In genomic region chr14:48536318-48536717, GRCh38 we compare ENCODE assay signal across 18 cellular contexts.
DNase-seq lines count a peak whose midpoint lies in the region; ATAC-seq, FAIRE-seq and TF ChIP-seq lines count a peak whose summit lies in the region.
"Had no signal": no experiment of that assay in that cellular context is flagged by ENCODE, and none has a peak within 500 bp of the region (broad histone marks: within the 10 kb centered on the region; RNA-seq: fewer than 3 reads in every experiment).

No MANE protein-coding gene starts in this region.

- WGBS in small intestine, 3 donors = 53 to 59% (median 56%) methylated on average over 3 of the region's 3 CpGs

- FAIRE-seq in small intestine (lab: Jason Lieb, UNC) = no peak
- FAIRE-seq: islet of Langerhans had no signal

- H3F3A ChIP-seq in GM23338 (replicated peaks; ENCODE audit: low read depth) = no peaks in the 10 kb centered on the region

- H3K9me2 ChIP-seq in GM23338 (ENCODE audit: insufficient read depth) (no peaks in the 10 kb centered on the region), OCI-LY7 (ENCODE audit: insufficient read depth, low read length) (no peaks in the 10 kb centered on the region)

- no peak overlapping the region for H3K4me3 ChIP-seq in GM23338
- no peak overlapping the region for H3K4me3 ChIP-seq in OCI-LY7 (ENCODE audit: low read depth, low read length, poor library complexity, severe bottlenecking)
- H3K4me3 ChIP-seq in lower lobe of right lung = no peak overlapping the region
- H3K4me3 ChIP-seq in small intestine (ENCODE audit: low read depth in 1 of 2, low read length in 2 of 2) = no peak overlapping the region

- H3K36me3 Mint-ChIP-seq in GM23338 (ENCODE audit: low read depth) = no peaks in the 10 kb centered on the region
- H3K36me3 Mint-ChIP-seq: activated naive CD4-positive, alpha-beta T cell treated with anti-CD3 and anti-CD28 coated beads, Interleukin-2, amount 50 U/mL, for 24 hours had no signal

- POLR2A ChIA-PET in OCI-LY7 (lab: Charles Lee) = interaction anchor here (0.6 kb wide), 1 partner anchor 14 kb away, joined by 3 read pairs; no protein-coding TSS in a partner anchor

- CTCF ChIA-PET in OCI-LY7 (lab: Charles Lee; ENCODE audit: unreplicated experiment) = no interaction called here

- H3K27me3 Mint-ChIP-seq in GM23338 (ENCODE audit: insufficient read depth, low read depth, poor library complexity) = no peaks in the 10 kb centered on the region
- H3K27me3 Mint-ChIP-seq: activated naive CD4-positive, alpha-beta T cell treated with anti-CD3 and anti-CD28 coated beads, Interleukin-2, amount 50 U/mL, for 24 hours; progenitor cell of endocrine pancreas had no signal

- TF ChIP-seq CTCF in GM23338 (conservative IDR thresholded peaks at IDR 0.05; ENCODE audit: low read depth in 2 of 2) = peak; percentile 67 to 83
- TF ChIP-seq CTCF in OCI-LY7 (conservative IDR thresholded peaks at IDR 0.05; ENCODE audit: low read length) = no peak
- TF ChIP-seq CTCF in foreskin keratinocyte (conservative IDR thresholded peaks at IDR 0.05) = peak; percentile 7
- no peak for TF ChIP-seq CTCF in lower lobe of right lung (IDR thresholded peaks at IDR 0.05)

- no TSS peak for BruUV-seq in OCI-LY7 (replicated peaks; lab: Mats Ljungman, UMichigan)

- H3K27ac Mint-ChIP-seq in GM23338 = no peak overlapping the region
- H3K27ac Mint-ChIP-seq: activated naive CD4-positive, alpha-beta T cell treated with anti-CD3 and anti-CD28 coated beads, Interleukin-2, amount 50 U/mL, for 24 hours; progenitor cell of endocrine pancreas had no signal

- no peak overlapping the region for H3K4me3 Mint-ChIP-seq in GM23338
- H3K4me3 Mint-ChIP-seq: activated naive CD4-positive, alpha-beta T cell treated with anti-CD3 and anti-CD28 coated beads, Interleukin-2, amount 50 U/mL, for 24 hours had no signal

- H3K4me2 ChIP-seq in GM23338 (no peak overlapping the region), OCI-LY7 (ENCODE audit: low read length) (no peak overlapping the region)

- H3K27me3 ChIP-seq in GM23338 (ENCODE audit: insufficient read depth) (no peaks in the 10 kb centered on the region), foreskin keratinocyte (no peaks in the 10 kb centered on the region), lower lobe of right lung (ENCODE audit: low read depth) (no peaks in the 10 kb centered on the region), small intestine (ENCODE audit: control insufficient read depth in 2 of 2, insufficient read depth in 2 of 2, low read length in 2 of 2) (no peaks in the 10 kb centered on the region)
- H3K27me3 ChIP-seq: brain microvascular endothelial cell had no signal

- no peaks in the 10 kb centered on the region for H3K36me3 ChIP-seq in GM23338 (ENCODE audit: insufficient read depth)
- no peaks in the 10 kb centered on the region for H3K36me3 ChIP-seq in OCI-LY7 (ENCODE audit: insufficient read depth, low read length)
- H3K36me3 ChIP-seq in lower lobe of right lung = no peaks in the 10 kb centered on the region
- no peaks in the 10 kb centered on the region for H3K36me3 ChIP-seq in small intestine (ENCODE audit: control insufficient read depth in 2 of 2, insufficient read depth in 2 of 2, low read length in 2 of 2)
- H3K36me3 ChIP-seq: brain microvascular endothelial cell had no signal

- H2AFZ ChIP-seq in GM23338 (no peak overlapping the region; the same call in none of the 2 replicates), OCI-LY7 (ENCODE audit: low read length) (no peak overlapping the region)

- intact Hi-C loops in OCI-LY7 (cut with micrococcal nuclease; ENCODE audit: unreplicated experiment) = no loop called here
- intact Hi-C loops in lower lobe of right lung (cut with DNase I) = no loop called here

- H3K79me2 ChIP-seq in GM23338 (replicated peaks; ENCODE audit: insufficient read depth) (no peaks in the 10 kb centered on the region), OCI-LY7 (ENCODE audit: insufficient read depth, low read depth, low read length) (no peaks in the 10 kb centered on the region)

- H3K4me1 Mint-ChIP-seq in GM23338 = peaks cover 2% of the 10 kb centered on the region; the same call in 1 of the 3 replicates
- H3K4me1 Mint-ChIP-seq: activated naive CD4-positive, alpha-beta T cell treated with anti-CD3 and anti-CD28 coated beads, Interleukin-2, amount 50 U/mL, for 24 hours had no signal

- H3K27ac ChIP-seq in GM23338 (ENCODE audit: low read depth) (no peak overlapping the region), OCI-LY7 (ENCODE audit: low read depth, low read length, poor library complexity, severe bottlenecking) (no peak overlapping the region), foreskin keratinocyte (no peak overlapping the region), lower lobe of right lung (no peak overlapping the region), small intestine (ENCODE audit: low read depth in 1 of 2, low read length in 1 of 2) (no peak overlapping the region)
- H3K27ac ChIP-seq: brain microvascular endothelial cell had no signal

- H4K20me1 ChIP-seq in GM23338 (replicated peaks; ENCODE audit: insufficient read depth) (no peaks in the 10 kb centered on the region), OCI-LY7 (ENCODE audit: insufficient read depth, low read length) (no peaks in the 10 kb centered on the region)

- H3K4me1 ChIP-seq in GM23338 (ENCODE audit: insufficient read depth) = no peaks in the 10 kb centered on the region
- no peaks in the 10 kb centered on the region for H3K4me1 ChIP-seq in OCI-LY7 (ENCODE audit: insufficient read depth, low read length, poor library complexity, severe bottlenecking)
- no peaks in the 10 kb centered on the region for H3K4me1 ChIP-seq in foreskin keratinocyte
- H3K4me1 ChIP-seq in lower lobe of right lung = no peaks in the 10 kb centered on the region
- no peaks in the 10 kb centered on the region for H3K4me1 ChIP-seq in small intestine (ENCODE audit: control insufficient read depth in 2 of 2, insufficient read depth in 1 of 2, low read depth in 1 of 2, low read length in 1 of 2)

- DNase-seq in A172 (ENCODE audit: low spot score) = peak; percentile 1
- DNase-seq in GM23338 (ENCODE audit: low spot score) = peak; percentile 87
- DNase-seq in OCI-LY7 (ENCODE audit: low spot score) = peak; percentile 2
- DNase-seq in foreskin keratinocyte = no peak
- no peak for DNase-seq in lower lobe of right lung
- no peak for DNase-seq in small intestine
- no peak for DNase-seq in stimulated activated CD4-positive, alpha-beta T cell treated with anti-CD3 and anti-CD28 coated beads, Interleukin-2, amount 100 ng/mL, for 24 hours
- DNase-seq: activated CD4-positive, CD25-positive, alpha-beta regulatory T cell treated with anti-CD3 and anti-CD28 coated beads, Interleukin-2, amount 50 U/mL, for 72 hours; activated CD8-positive, alpha-beta memory T cell treated with anti-CD3 and anti-CD28 coated beads, Interleukin-2, amount 50 U/mL, for 4 hours; brain microvascular endothelial cell; DMS79; effector CD8-positive, alpha-beta T cell; NCI-H2107; stimulated activated CD4-positive, alpha-beta T cell treated with anti-CD3 and anti-CD28 coated beads, Interleukin-15, amount 100 ng/mL, for 24 hours had no signal

- no peaks in the 10 kb centered on the region for H3K9me3 Mint-ChIP-seq in GM23338

- H3K9me3 ChIP-seq in OCI-LY7 (ENCODE audit: low read length) (no peaks in the 10 kb centered on the region), lower lobe of right lung (no peaks in the 10 kb centered on the region), small intestine (ENCODE audit: control insufficient read depth, low read depth) (no peaks in the 10 kb centered on the region)

- ATAC-seq in GM23338 (peak; percentile 100), foreskin keratinocyte (no peak), GM21390 (IDR thresholded peaks at IDR 0.05; ENCODE audit: unreplicated experiment) (no peak), lower lobe of right lung (no peak)

TF ChIP-seq in GM23338, 12 proteins besides CTCF, POLR2A, EP300 and RAD21 (continues in another document):
- TF ChIP-seq REST (IDR thresholded peaks at IDR 0.05; ENCODE audit: unreplicated experiment) = no peak

Comparison
In these comparisons a context has a peak if more than half of its experiments do, and no peak if none do; other contexts are left out.
1. DNase-seq: peak in A172 (single experiment), GM23338 (single experiment) and OCI-LY7 (single experiment); none in foreskin keratinocyte (0 of 2), lower lobe of right lung (single experiment), small intestine (single experiment) and stimulated activated CD4-positive, alpha-beta T cell treated with anti-CD3 and anti-CD28 coated beads, Interleukin-2, amount 100 ng/mL, for 24 hours (0 of 2).
2. CTCF ChIP-seq: peak in GM23338 (2 of 2) and foreskin keratinocyte (single experiment); none in OCI-LY7 (single experiment) and lower lobe of right lung (single experiment).